Comparison of ENCODE assay signal across 36 cellular contexts in genomic region chr3:28485164-28485563, GRCh38.
"Had no signal": no experiment of that assay in that cellular context is flagged by ENCODE, and none has a peak within 500 bp of the region (broad histone marks: within the 10 kb centered on the region; RNA-seq: fewer than 3 reads in every experiment).

No MANE protein-coding gene starts in this region.

- DNase-seq: Karpas-422, Kasumi-1, MG63, MM.1S, MV-4-11, NCI-H1048, NCI-H1092, NCI-H1092 treated with DMSO at 0.1 percent for 48 hours, NCI-H1105, NCI-H1105 treated with DMSO at 0.1 percent for 48 hours, NCI-H1417, NCI-H1417 treated with DMSO at 0.1 percent for 48 hours, NCI-H1436, NCI-H1436 treated with DMSO at 0.1 percent for 48 hours, NCI-H146, NCI-H1694, NCI-H1694 treated with DMSO at 0.1 percent for 48 hours, NCI-H187, NCI-H187 treated with DMSO at 0.1 percent for 48 hours, NCI-H1930, NCI-H2029, NCI-H2029 treated with DMSO at 0.1 percent for 48 hours, NCI-H2081, NCI-H2081 treated with DMSO at 0.1 percent for 48 hours, NCI-H2107, NCI-H2171, NCI-H2171 treated with DMSO at 0.1 percent for 48 hours, NCI-H2227 treated with DMSO at 0.1 percent for 48 hours, NCI-H226, NCI-H345, NCI-H446, NCI-H446 treated with DMSO at 0.1 percent for 48 hours, NCI-H510A, NCI-H510A treated with DMSO at 0.1 percent for 48 hours, NCI-H524, NCI-H524 treated with DMSO at 0.1 percent for 48 hours had no signal

- H3K27me3 ChIP-seq: MG63 had no signal

- H3K36me3 ChIP-seq: MG63 had no signal

- H3K4me3 ChIP-seq: MG63 had no signal

- H3K9me3 ChIP-seq: MG63 had no signal
